In genomic region chr9:127011772-127012171, GRCh38 we compare ENCODE assay signal across 25 cellular contexts.
"Had no signal": no experiment of that assay in that cellular context is flagged by ENCODE, and none has a peak within 500 bp of the region (broad histone marks: within the 10 kb centered on the region; RNA-seq: fewer than 3 reads in every experiment).

No MANE protein-coding gene starts in this region.

- H3K4me3 Mint-ChIP-seq: activated B cell treated with CpG ODN at 0.5 μM for 24 hours; activated CD4-positive, alpha-beta T cell treated with anti-CD3 and anti-CD28 coated beads for 36 hours; activated naive CD8-positive, alpha-beta T cell; activated T-cell treated with anti-CD3 and anti-CD28 coated beads, Interleukin-2, amount 50 U/mL, for 24 hours; activated T-helper 17 cell treated with anti-CD3 and anti-CD28 coated beads, Interleukin-2, amount 50 U/mL, for 72 hours; immature natural killer cell; memory B cell; nephron progenitor cell had no signal

- H3K9me3 Mint-ChIP-seq: activated B cell treated with CpG ODN at 0.5 μM for 24 hours; activated T-cell treated with anti-CD3 and anti-CD28 coated beads, Interleukin-2, amount 50 U/mL, for 24 hours; activated T-helper 17 cell treated with anti-CD3 and anti-CD28 coated beads, Interleukin-2, amount 50 U/mL, for 72 hours; immature natural killer cell; memory B cell; nephron progenitor cell had no signal

- H3K4me3 ChIP-seq: adrenal gland, testis had no signal

- ATAC-seq: activated CD4-positive, alpha-beta T cell treated with anti-CD3 and anti-CD28 coated beads for 36 hours; activated T-helper 17 cell treated with anti-CD3 and anti-CD28 coated beads, Interleukin-2, amount 50 U/mL, for 72 hours; foreskin keratinocyte had no signal

- DNase-seq: activated B cell treated with CpG ODN at 0.5 μM for 24 hours; activated CD4-positive, alpha-beta T cell treated with anti-CD3 and anti-CD28 coated beads for 36 hours; activated CD4-positive, alpha-beta T cell treated with anti-CD3 and anti-CD28 coated beads, Interleukin-2, amount 50 U/mL, for 4 hours; activated CD8-positive, alpha-beta memory T cell treated with anti-CD3 and anti-CD28 coated beads for 24 hours; activated CD8-positive, alpha-beta memory T cell treated with anti-CD3 and anti-CD28 coated beads, Interleukin-2, amount 50 U/mL, for 4 hours; activated T-cell treated with anti-CD3 and anti-CD28 coated beads, Interleukin-2, amount 50 U/mL, for 24 hours; adrenal gland; central memory CD4-positive, alpha-beta T cell; dermis blood vessel endothelial cell; effector CD8-positive, alpha-beta T cell; erythroblast; foreskin keratinocyte; immature natural killer cell; nephron progenitor cell; occipital lobe; posterior cingulate gyrus; retina; stimulated activated CD4-positive, alpha-beta T cell treated with anti-CD3 and anti-CD28 coated beads, Interleukin-2, amount 100 ng/mL, for 48 hours; stimulated activated naive CD4-positive, alpha-beta T cell; T1000; testis; trophoblast cell had no signal

- H3K36me3 ChIP-seq: adrenal gland had no signal

- H3K4me1 ChIP-seq: foreskin keratinocyte, testis had no signal

- H3K9me3 ChIP-seq: adrenal gland, testis had no signal

- H3K4me1 Mint-ChIP-seq: activated CD4-positive, alpha-beta T cell treated with anti-CD3 and anti-CD28 coated beads for 36 hours had no signal

- H3K27me3 Mint-ChIP-seq: activated B cell treated with CpG ODN at 0.5 μM for 24 hours, memory B cell had no signal

- H3K27ac ChIP-seq: adrenal gland, foreskin keratinocyte, testis had no signal

- H3K27me3 ChIP-seq: adrenal gland, testis had no signal

- H3K27ac Mint-ChIP-seq: activated B cell treated with CpG ODN at 0.5 μM for 24 hours; activated CD4-positive, alpha-beta T cell treated with anti-CD3 and anti-CD28 coated beads for 36 hours; activated naive CD8-positive, alpha-beta T cell; activated T-cell treated with anti-CD3 and anti-CD28 coated beads, Interleukin-2, amount 50 U/mL, for 24 hours; activated T-helper 17 cell treated with anti-CD3 and anti-CD28 coated beads, Interleukin-2, amount 50 U/mL, for 72 hours; memory B cell; nephron progenitor cell had no signal
